In the genomic region with DNA sequence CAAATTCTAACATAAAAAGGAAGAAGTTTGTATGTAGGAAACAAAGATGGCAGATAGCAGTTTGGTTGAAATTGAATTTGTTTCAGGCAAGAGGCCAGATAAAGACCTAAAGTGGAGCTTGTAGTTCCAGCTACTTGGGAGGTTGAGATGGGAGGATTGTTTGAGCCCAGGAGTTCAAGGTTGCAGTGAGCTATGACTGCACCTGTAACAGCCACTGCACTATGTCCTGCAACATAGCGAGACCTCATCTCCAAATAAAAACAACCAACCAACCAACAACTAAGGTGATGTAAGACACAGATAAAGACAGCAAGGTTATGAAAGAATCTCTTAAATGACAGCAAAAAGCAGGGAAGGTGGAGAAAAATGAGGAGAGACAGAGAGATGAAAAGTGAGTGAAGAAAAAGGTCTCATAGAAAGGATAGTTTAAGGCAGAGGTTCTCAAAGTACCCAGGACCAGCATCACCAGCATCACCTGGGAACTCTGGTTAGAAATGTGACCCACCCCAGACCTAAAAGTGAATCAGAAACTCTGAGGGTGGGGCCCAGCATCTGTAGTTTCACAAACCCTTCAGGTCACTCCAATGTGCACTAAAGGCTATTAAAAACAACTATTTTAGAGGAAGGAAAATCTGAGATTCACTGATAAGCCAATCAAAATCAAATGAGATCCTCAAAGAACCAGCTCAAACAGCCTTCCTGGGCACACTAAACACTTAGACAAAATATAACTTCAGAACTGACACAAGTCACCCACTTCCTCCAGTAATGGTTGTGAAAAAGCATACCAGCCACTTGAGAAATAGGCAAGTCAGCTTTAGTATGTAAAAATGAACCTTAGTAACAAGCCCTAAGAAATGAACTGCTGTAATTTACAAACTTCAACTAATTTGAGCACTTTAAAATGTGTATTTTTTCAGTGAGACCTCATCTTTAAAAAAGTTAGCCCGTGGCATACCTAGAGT, we compare ENCODE assay signal across 26 cellular contexts.
"Had no signal": no experiment of that assay in that cellular context is flagged by ENCODE, and none has a peak within 500 bp of the region (broad histone marks: within the 10 kb centered on the region; RNA-seq: fewer than 3 reads in every experiment).

No MANE protein-coding gene starts in this region.

- H3K36me3 Mint-ChIP-seq: natural killer cell treated with Interleukin-12 subunit alpha and Interleukin-12 subunit beta and Interleukin-15 and Interleukin-18, amount 100 ng/mL, for 72 hours; stimulated activated naive B cell treated with anti-CD40 and anti-IgM and Interleukin-4, amounts not matched to agents 10 μg/mL and 1 μg/mL and 100 μg/mL, for 72 hours; type B pancreatic cell had no signal

- H3K4me1 Mint-ChIP-seq: stimulated activated naive B cell treated with anti-CD40 and anti-IgM and Interleukin-4, amounts not matched to agents 10 μg/mL and 1 μg/mL and 100 μg/mL, for 72 hours had no signal

- ATAC-seq: activated CD8-positive, alpha-beta T cell treated with anti-CD3 and anti-CD28 coated beads, Interleukin-2, amount 10 ng/mL, durations not matched to agents 7 days and 5 days; activated naive CD4-positive, alpha-beta T cell treated with anti-CD3 and anti-CD28 coated beads, Interleukin-2, amount 50 U/mL, for 72 hours; activated T-helper 17 cell treated with anti-CD3 and anti-CD28 coated beads, Interleukin-2, amount 50 U/mL, for 72 hours; natural killer cell treated with Interleukin-12 subunit alpha and Interleukin-12 subunit beta and Interleukin-15 and Interleukin-18, amount 100 ng/mL, for 72 hours; stimulated activated naive B cell treated with anti-CD40 and anti-IgM and Interleukin-4, amounts not matched to agents 10 μg/mL and 1 μg/mL and 100 μg/mL, for 72 hours had no signal

- H3K9me3 Mint-ChIP-seq: activated CD4-positive, alpha-beta T cell treated with anti-CD3 and anti-CD28 coated beads, Interleukin-2, amount 10 ng/mL, durations not matched to agents 24 days and 14 days; activated naive CD4-positive, alpha-beta T cell treated with anti-CD3 and anti-CD28 coated beads, Interleukin-2, amount 50 U/mL, for 72 hours; activated T-helper 17 cell treated with anti-CD3 and anti-CD28 coated beads, Interleukin-2, amount 50 U/mL, for 72 hours; dendritic cell treated with granulocyte-macrophage colony-stimulating factor and Interleukin-4, amounts not matched to agents 40 ng/mL and 50 ng/mL, for 4 days; natural killer cell treated with Interleukin-12 subunit alpha and Interleukin-12 subunit beta and Interleukin-15 and Interleukin-18, amount 100 ng/mL, for 72 hours; stimulated activated naive B cell treated with anti-CD40 and anti-IgM and Interleukin-4, amounts not matched to agents 10 μg/mL and 1 μg/mL and 100 μg/mL, for 72 hours; type B pancreatic cell had no signal

- H3K4me1 ChIP-seq: esophagus muscularis mucosa, left ventricle myocardium inferior, vagina had no signal

- H3K27me3 ChIP-seq: brain microvascular endothelial cell, esophagus muscularis mucosa, vagina had no signal

- H3K9me3 ChIP-seq: esophagus muscularis mucosa, left ventricle myocardium inferior, vagina had no signal

- H3K4me3 ChIP-seq: esophagus muscularis mucosa, left ventricle myocardium inferior, vagina had no signal

- H3K27ac ChIP-seq: brain microvascular endothelial cell, esophagus muscularis mucosa, left ventricle myocardium inferior, vagina had no signal

- H3K27ac Mint-ChIP-seq: activated CD4-positive, alpha-beta T cell treated with anti-CD3 and anti-CD28 coated beads, Interleukin-2, amount 10 ng/mL, durations not matched to agents 24 days and 14 days; activated CD8-positive, alpha-beta T cell treated with anti-CD3 and anti-CD28 coated beads, Interleukin-2, amount 10 ng/mL, durations not matched to agents 7 days and 5 days; activated naive CD4-positive, alpha-beta T cell treated with anti-CD3 and anti-CD28 coated beads, Interleukin-2, amount 50 U/mL, for 72 hours; activated T-helper 17 cell treated with anti-CD3 and anti-CD28 coated beads, Interleukin-2, amount 50 U/mL, for 72 hours; dendritic cell treated with granulocyte-macrophage colony-stimulating factor and Interleukin-4, amounts not matched to agents 40 ng/mL and 50 ng/mL, for 4 days; natural killer cell treated with Interleukin-12 subunit alpha and Interleukin-12 subunit beta and Interleukin-15 and Interleukin-18, amount 100 ng/mL, for 72 hours; progenitor cell of endocrine pancreas; stimulated activated naive B cell treated with anti-CD40 and anti-IgM and Interleukin-4, amounts not matched to agents 10 μg/mL and 1 μg/mL and 100 μg/mL, for 72 hours; type B pancreatic cell had no signal

- FAIRE-seq: frontal cortex had no signal

- H3K27me3 Mint-ChIP-seq: activated CD4-positive, alpha-beta T cell treated with anti-CD3 and anti-CD28 coated beads, Interleukin-2, amount 10 ng/mL, durations not matched to agents 24 days and 14 days; activated T-helper 17 cell treated with anti-CD3 and anti-CD28 coated beads, Interleukin-2, amount 50 U/mL, for 72 hours; dendritic cell treated with granulocyte-macrophage colony-stimulating factor and Interleukin-4, amounts not matched to agents 40 ng/mL and 50 ng/mL, for 4 days; natural killer cell treated with Interleukin-12 subunit alpha and Interleukin-12 subunit beta and Interleukin-15 and Interleukin-18, amount 100 ng/mL, for 72 hours; progenitor cell of endocrine pancreas; stimulated activated naive B cell treated with anti-CD40 and anti-IgM and Interleukin-4, amounts not matched to agents 10 μg/mL and 1 μg/mL and 100 μg/mL, for 72 hours; type B pancreatic cell had no signal

- H3K4me3 Mint-ChIP-seq: activated CD4-positive, alpha-beta T cell treated with anti-CD3 and anti-CD28 coated beads, Interleukin-2, amount 10 ng/mL, durations not matched to agents 24 days and 14 days; activated CD8-positive, alpha-beta T cell treated with anti-CD3 and anti-CD28 coated beads, Interleukin-2, amount 10 ng/mL, durations not matched to agents 7 days and 5 days; activated T-helper 17 cell treated with anti-CD3 and anti-CD28 coated beads, Interleukin-2, amount 50 U/mL, for 72 hours; dendritic cell treated with granulocyte-macrophage colony-stimulating factor and Interleukin-4, amounts not matched to agents 40 ng/mL and 50 ng/mL, for 4 days; natural killer cell treated with Interleukin-12 subunit alpha and Interleukin-12 subunit beta and Interleukin-15 and Interleukin-18, amount 100 ng/mL, for 72 hours; stimulated activated naive B cell treated with anti-CD40 and anti-IgM and Interleukin-4, amounts not matched to agents 10 μg/mL and 1 μg/mL and 100 μg/mL, for 72 hours; type B pancreatic cell had no signal

- H3K36me3 ChIP-seq: brain microvascular endothelial cell, left ventricle myocardium inferior, vagina had no signal

- DNase-seq: activated CD4-positive, alpha-beta T cell treated with anti-CD3 and anti-CD28 coated beads, Interleukin-2, amount 10 ng/mL, durations not matched to agents 24 days and 14 days; activated CD4-positive, CD25-positive, alpha-beta regulatory T cell; activated CD8-positive, alpha-beta T cell treated with anti-CD3 and anti-CD28 coated beads, Interleukin-2, amount 10 ng/mL, durations not matched to agents 7 days and 5 days; activated T-cell treated with anti-CD3 and anti-CD28 coated beads, Interleukin-2, amount 50 U/mL, for 1 hour; aorta; brain microvascular endothelial cell; caudate nucleus; effector memory CD4-positive, alpha-beta T cell; hippocampal formation; kidney glomerular epithelial cell; left ventricle myocardium inferior; midbrain; retina; stimulated activated CD4-positive, alpha-beta T cell treated with anti-CD3 and anti-CD28 coated beads, Interleukin-2, amount 100 ng/mL, for 48 hours; stimulated activated CD8-positive, alpha-beta memory T cell treated with anti-CD3 and anti-CD28 coated beads, Interleukin-4, amount 100 ng/mL, for 48 hours; stimulated activated naive B cell treated with anti-CD40 and anti-IgM and Interleukin-4, amounts not matched to agents 10 μg/mL and 1 μg/mL and 100 μg/mL, for 72 hours; T1000 had no signal
